In genomic region chr22:33923033-33923432, GRCh38 we compare ENCODE assay signal across 8 cellular contexts. TPM values are rescaled to one million over a fixed set of nuclear protein-coding genes. Genes with fewer than 3 reads are reported as not detected.
DNase-seq lines count a peak whose midpoint lies in the region; ATAC-seq, FAIRE-seq and TF ChIP-seq lines count a peak whose summit lies in the region.

No MANE protein-coding gene starts in this region.

- H3K4me2 ChIP-seq in A549, result peak overlapping the region; percentile 99

- H3K36me3 ChIP-seq in HUES48 (ENCODE audit: control insufficient read depth, insufficient read depth, low read length) (no peaks in the 10 kb centered on the region), colonic mucosa (no peaks in the 10 kb centered on the region), muscle layer of duodenum (ENCODE audit: control insufficient read depth in 1 of 2, insufficient read depth in 2 of 2, low read length in 2 of 2) (no peaks in the 10 kb centered on the region)

- no peak for ATAC-seq in A549

- TF ChIP-seq POLR2A in A549 (IDR thresholded peaks at IDR 0.05; ENCODE audit: low read length), result no peak

- H3K9ac ChIP-seq in HUES48 (ENCODE audit: low read depth, low read length) (no peak overlapping the region), colonic mucosa (ENCODE audit: low read depth in 2 of 2, low read length in 2 of 2) (no peak overlapping the region)

- 28% methylated on average over 5 of the region's 5 CpGs for WGBS in A549 (ENCODE audit: missing lambda C conversion rate)

- no peak for TF ChIP-seq EP300 in A549 (IDR thresholded peaks at IDR 0.05)

- TF ChIP-seq CTCF in A549 (IDR thresholded peaks at IDR 0.05) (no peak), colonic mucosa (IDR thresholded peaks at IDR 0.05) (no peak)

- H3K9me3 ChIP-seq in A549 (no peaks in the 10 kb centered on the region), HUES48 (ENCODE audit: control insufficient read depth, insufficient read depth, low read length) (no peaks in the 10 kb centered on the region), colonic mucosa (no peaks in the 10 kb centered on the region), muscle layer of duodenum (ENCODE audit: control insufficient read depth in 1 of 2, low read length in 2 of 2) (no peaks in the 10 kb centered on the region)

- TF ChIP-seq RAD21 in A549 (conservative IDR thresholded peaks at IDR 0.05 in 1 of 2, IDR thresholded peaks at IDR 0.05 in 1 of 2), result no peak

- intact Hi-C loops in colonic mucosa (cut with DNase I), result loop anchor here (5.0 to 10.0 kb wide), 4 partner anchors 268 to 1232 kb away; no protein-coding TSS in a partner anchor

- POLR2A ChIA-PET in A549 (lab: Yijun Ruan, JAX), result no interaction called here

- DNase-seq in A549 (ENCODE audit: low read depth in 1 of 2, low spot score in 1 of 2) (no peak), colonic mucosa (no peak), NCI-H1092 treated with DMSO at 0.1 percent for 48 hours (lab: John Stamatoyannopoulos, UW) (no peak), GF-D8 (lab: John Stamatoyannopoulos, UW) (no peak), EL (no peak), caudate nucleus (lab: John Stamatoyannopoulos, UW) (no peak)

- H3K4me3 ChIP-seq in A549 (peak overlapping the region; percentile 55; the same call in 2 of the 3 replicates), HUES48 (ENCODE audit: low read depth, low read length) (peak overlapping the region; percentile 67), colonic mucosa (peak overlapping the region; percentile 56), muscle layer of duodenum (ENCODE audit: low read depth in 1 of 2, low read length in 2 of 2) (peak overlapping the region; percentile 50 to 83)

- H3K27me3 ChIP-seq in HUES48 (ENCODE audit: control insufficient read depth, insufficient read depth, low read length) (peaks cover 14% of the 10 kb centered on the region), colonic mucosa (peaks cover 6% of the 10 kb centered on the region), muscle layer of duodenum (ENCODE audit: low read depth, low read length) (no peaks in the 10 kb centered on the region)

- peaks cover 9% of the 10 kb centered on the region; the same call in 2 of the 3 replicates for H3K4me1 ChIP-seq in A549
- H3K4me1 ChIP-seq in HUES48 (ENCODE audit: control insufficient read depth, insufficient read depth, low read length), result peaks cover 23% of the 10 kb centered on the region
- no peaks in the 10 kb centered on the region for H3K4me1 ChIP-seq in colonic mucosa
- H3K4me1 ChIP-seq in muscle layer of duodenum (ENCODE audit: control insufficient read depth in 1 of 2, insufficient read depth in 2 of 2, low read length in 2 of 2), result peaks cover 0 to 13% of the 10 kb centered on the region in 2 donors

- no peak for FAIRE-seq in A549 (lab: Jason Lieb, UNC)

- H3K27ac ChIP-seq in A549 (no peak overlapping the region), HUES48 (ENCODE audit: low read depth, low read length) (peak overlapping the region; percentile 84), colonic mucosa (no peak overlapping the region), muscle layer of duodenum (ENCODE audit: low read length) (peak overlapping the region; percentile 50), caudate nucleus (ENCODE audit: low read depth, low read length) (no peak overlapping the region)

- CTCF ChIA-PET in A549 (lab: Yijun Ruan, JAX), result interaction anchor here (0.6 to 4.3 kb wide), 18 partner anchors 9 to 1121 kb away, joined by 3 to 18 read pairs (median 4); no protein-coding TSS in a partner anchor

TF ChIP-seq in A549, 52 proteins besides CTCF, POLR2A, EP300 and RAD21:
- no peak for TF ChIP-seq NFE2L2 (conservative IDR thresholded peaks at IDR 0.05; ENCODE audit: low read length)
- TF ChIP-seq FOSL2 (IDR thresholded peaks at IDR 0.05), result no peak
- TF ChIP-seq FOSL2 (CRISPR knock-in tag; IDR thresholded peaks at IDR 0.05), result no peak
- no peak for TF ChIP-seq CBX2 (IDR thresholded peaks at IDR 0.05; ENCODE audit: borderline replicate concordance, low read depth)
- no peak for TF ChIP-seq EHF (CRISPR knock-in tag; IDR thresholded peaks at IDR 0.05)
- TF ChIP-seq JUN (IDR thresholded peaks at IDR 0.05), result no peak
- no peak for TF ChIP-seq SMC3 (IDR thresholded peaks at IDR 0.05)
- no peak for TF ChIP-seq ATOH8 (CRISPR knock-in tag; IDR thresholded peaks at IDR 0.05; ENCODE audit: low read depth)
- no peak for TF ChIP-seq CHD4 (IDR thresholded peaks at IDR 0.05; ENCODE audit: borderline replicate concordance)
- no peak for TF ChIP-seq RFX5 (IDR thresholded peaks at IDR 0.05)
- no peak for TF ChIP-seq REST (IDR thresholded peaks at IDR 0.05)
- TF ChIP-seq MAZ (IDR thresholded peaks at IDR 0.05; ENCODE audit: borderline replicate concordance, low read depth, low read length), result no peak
- no peak for TF ChIP-seq E2F6 (IDR thresholded peaks at IDR 0.05; ENCODE audit: borderline replicate concordance, low read depth)
TF ChIP-seq in A549: peak in this region for 0.

RNA-seq across cellular contexts. Expression of gene LARGE1, which starts 2.8 kb away (rescaled TPM):
- polyA plus RNA-seq in A549 (2011; rRNA removed) (5.8 and 8.6 TPM in 2 replicates), A549 (2017; fragmentation: RNase III; extraction: RNeasy Plus Mini Kit Qiagen cat#74134 plus additional on column Dnase treatment) (2.3 to 2.7 TPM (median 2.6 TPM) in 3 replicates)
- 3.0 and 3.6 TPM in 2 replicates for polyA plus RNA-seq in A549 (2012; cell fraction: cytosol; rRNA removed)
- 3.7 and 4.7 TPM in 2 replicates for polyA plus RNA-seq in A549 (2012; cell fraction: nucleus; rRNA removed)
- polyA minus RNA-seq in A549 (2011; rRNA and poly(A)+ RNA removed), result 16.2 and 19.1 TPM in 2 replicates
- 10 to 100 TPM; 45.2 to 46.5 TPM for total RNA-seq in colonic mucosa

Comparison
In these comparisons a context has a peak if more than half of its experiments do, and no peak if none do; other contexts are left out.
1. H3K27ac ChIP-seq: peak in HUES48 (single experiment) and muscle layer of duodenum (single experiment); none in A549 (0 of 2), colonic mucosa (single experiment) and caudate nucleus (single experiment).
2. Peak in every context shown above with its lines, with median percentiles within 50 percentile points of each other: H3K4me3 ChIP-seq.